ENCODE assay signal across 8 cellular contexts in the genomic region with DNA sequence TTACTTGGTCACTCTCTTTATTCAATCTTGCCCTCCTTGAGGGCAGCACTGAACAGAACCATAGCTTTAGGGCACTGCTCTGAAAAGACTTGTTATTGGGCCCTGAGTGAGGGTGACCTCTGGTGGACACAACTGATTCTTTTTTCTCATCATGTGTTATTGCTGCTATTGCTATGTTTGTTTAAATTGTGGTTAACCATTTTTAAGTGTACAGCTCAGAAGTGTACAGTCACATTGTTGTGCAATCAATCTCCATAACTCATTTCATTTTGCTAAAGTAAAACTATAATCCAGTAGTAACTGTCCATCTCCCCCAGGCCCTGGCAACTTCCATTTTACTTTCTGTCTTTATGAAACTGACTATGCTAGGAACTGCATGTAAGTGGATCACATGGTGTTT.
DNase-seq lines count a peak whose midpoint lies in the region; ATAC-seq and TF ChIP-seq lines count a peak whose summit lies in the region.

No MANE protein-coding gene starts in this region.

- intact Hi-C loops in prostate gland (cut with DNase I), result loop anchor here (2.0 to 10.0 kb wide), 2 partner anchors 109 to 303 kb away; no protein-coding TSS in a partner anchor

- H3K27ac ChIP-seq in SU-DHL-6 (ENCODE audit: low read depth, low read length) (no peak overlapping the region), prostate gland (no peak overlapping the region)

- no peaks in the 10 kb centered on the region for H3K4me1 ChIP-seq in prostate gland (replicated peaks)

- H2AFZ ChIP-seq in SU-DHL-6 (ENCODE audit: low read depth, low read length, severe bottlenecking), result no peak overlapping the region

- no peaks in the 10 kb centered on the region for H4K20me1 ChIP-seq in SU-DHL-6 (ENCODE audit: low read depth, low read length)

- H3F3A ChIP-seq in SU-DHL-6 (ENCODE audit: insufficient read depth), result no peaks in the 10 kb centered on the region

- peak; percentile 13 for DNase-seq in activated CD4-positive, alpha-beta T cell treated with anti-CD3 and anti-CD28 coated beads, Interleukin-2, amount 10 ng/mL, durations not matched to agents 7 days and 5 days
- DNase-seq in activated CD4-positive, alpha-beta T cell treated with anti-CD3 and anti-CD28 coated beads, Interleukin-2, amount 50 U/mL, for 1 hour, result no peak
- DNase-seq in HT-29 (ENCODE audit: low spot score) (peak; percentile 71), foreskin melanocyte (peak; percentile 73), prostate gland (ENCODE audit: low spot score) (peak; percentile 20), cerebellar nuclear complex (lab: John Stamatoyannopoulos, UW) (no peak)

- CTCF ChIA-PET in activated CD4-positive, alpha-beta T cell treated with anti-CD3 and anti-CD28 coated beads, Interleukin-2, amount 10 ng/mL, durations not matched to agents 7 days and 5 days (lab: Charles Lee), result interaction anchor here (1.1 kb wide), 1 partner anchor 9 kb away, joined by 4 read pairs; no protein-coding TSS in a partner anchor

- no peaks in the 10 kb centered on the region for H3K27me3 ChIP-seq in SU-DHL-6 (ENCODE audit: low read length)
- H3K27me3 ChIP-seq in prostate gland (replicated peaks; ENCODE audit: insufficient read depth), result no peaks in the 10 kb centered on the region

- peak; percentile 72 for ATAC-seq in GM21723 (IDR thresholded peaks at IDR 0.05; ENCODE audit: unreplicated experiment)

- H3K4me2 ChIP-seq in SU-DHL-6 (ENCODE audit: low read depth, low read length, poor library complexity, severe bottlenecking), result no peak overlapping the region

- H3K27me3 Mint-ChIP-seq in activated CD4-positive, alpha-beta T cell treated with anti-CD3 and anti-CD28 coated beads, Interleukin-2, amount 10 ng/mL, durations not matched to agents 7 days and 5 days, result peaks cover 17% of the 10 kb centered on the region

- H3K9me3 ChIP-seq in SU-DHL-6 (ENCODE audit: insufficient read depth, low read length) (no peaks in the 10 kb centered on the region), prostate gland (no peaks in the 10 kb centered on the region)

- H3K36me3 ChIP-seq in SU-DHL-6 (ENCODE audit: low read length) (no peaks in the 10 kb centered on the region), prostate gland (no peaks in the 10 kb centered on the region)

- no peak overlapping the region for H3K9ac ChIP-seq in SU-DHL-6 (ENCODE audit: low read length)

- POLR2A ChIA-PET in activated CD4-positive, alpha-beta T cell treated with anti-CD3 and anti-CD28 coated beads, Interleukin-2, amount 10 ng/mL, durations not matched to agents 7 days and 5 days (lab: Charles Lee), result interaction anchor here (1.1 kb wide), 1 partner anchor 11 kb away, joined by 3 read pairs; no protein-coding TSS in a partner anchor

- H3K27ac Mint-ChIP-seq in activated CD4-positive, alpha-beta T cell treated with anti-CD3 and anti-CD28 coated beads, Interleukin-2, amount 10 ng/mL, durations not matched to agents 7 days and 5 days, result no peak overlapping the region

- H3K36me3 Mint-ChIP-seq in activated CD4-positive, alpha-beta T cell treated with anti-CD3 and anti-CD28 coated beads, Interleukin-2, amount 10 ng/mL, durations not matched to agents 7 days and 5 days (ENCODE audit: low read depth), result no peaks in the 10 kb centered on the region

- H3K9me2 ChIP-seq in SU-DHL-6 (replicated peaks; ENCODE audit: insufficient read depth, low read length), result no peaks in the 10 kb centered on the region

- H3K4me3 Mint-ChIP-seq in activated CD4-positive, alpha-beta T cell treated with anti-CD3 and anti-CD28 coated beads, Interleukin-2, amount 10 ng/mL, durations not matched to agents 7 days and 5 days, result no peak overlapping the region

- no peaks in the 10 kb centered on the region for H3K79me2 ChIP-seq in SU-DHL-6 (ENCODE audit: insufficient read depth, low read length)

- peak; percentile 37 for TF ChIP-seq CTCF in SU-DHL-6 (IDR thresholded peaks at IDR 0.05; ENCODE audit: insufficient read depth, low read length, poor library complexity, severe bottlenecking)
- TF ChIP-seq CTCF in prostate gland (IDR thresholded peaks at IDR 0.05), result peak; percentile 15 to 52 (median 40)

- no peaks in the 10 kb centered on the region for H3K9me3 Mint-ChIP-seq in activated CD4-positive, alpha-beta T cell treated with anti-CD3 and anti-CD28 coated beads, Interleukin-2, amount 10 ng/mL, durations not matched to agents 7 days and 5 days

- H3K4me1 Mint-ChIP-seq in activated CD4-positive, alpha-beta T cell treated with anti-CD3 and anti-CD28 coated beads, Interleukin-2, amount 10 ng/mL, durations not matched to agents 7 days and 5 days, result peaks cover 12% of the 10 kb centered on the region

- H3K4me3 ChIP-seq in SU-DHL-6 (ENCODE audit: insufficient read depth, low read length, poor library complexity, severe bottlenecking) (no peak overlapping the region), prostate gland (no peak overlapping the region)

- TF ChIP-seq POLR2A in prostate gland (IDR thresholded peaks at IDR 0.05), result no peak

Comparison
In these comparisons a context has a peak if more than half of its experiments do, and no peak if none do; other contexts are left out.
1. DNase-seq: peak in activated CD4-positive, alpha-beta T cell treated with anti-CD3 and anti-CD28 coated beads, Interleukin-2, amount 10 ng/mL, durations not matched to agents 7 days and 5 days (single experiment), HT-29 (single experiment), foreskin melanocyte (single experiment) and prostate gland (single experiment); none in activated CD4-positive, alpha-beta T cell treated with anti-CD3 and anti-CD28 coated beads, Interleukin-2, amount 50 U/mL, for 1 hour (single experiment) and cerebellar nuclear complex (0 of 2).